In the genomic region with DNA sequence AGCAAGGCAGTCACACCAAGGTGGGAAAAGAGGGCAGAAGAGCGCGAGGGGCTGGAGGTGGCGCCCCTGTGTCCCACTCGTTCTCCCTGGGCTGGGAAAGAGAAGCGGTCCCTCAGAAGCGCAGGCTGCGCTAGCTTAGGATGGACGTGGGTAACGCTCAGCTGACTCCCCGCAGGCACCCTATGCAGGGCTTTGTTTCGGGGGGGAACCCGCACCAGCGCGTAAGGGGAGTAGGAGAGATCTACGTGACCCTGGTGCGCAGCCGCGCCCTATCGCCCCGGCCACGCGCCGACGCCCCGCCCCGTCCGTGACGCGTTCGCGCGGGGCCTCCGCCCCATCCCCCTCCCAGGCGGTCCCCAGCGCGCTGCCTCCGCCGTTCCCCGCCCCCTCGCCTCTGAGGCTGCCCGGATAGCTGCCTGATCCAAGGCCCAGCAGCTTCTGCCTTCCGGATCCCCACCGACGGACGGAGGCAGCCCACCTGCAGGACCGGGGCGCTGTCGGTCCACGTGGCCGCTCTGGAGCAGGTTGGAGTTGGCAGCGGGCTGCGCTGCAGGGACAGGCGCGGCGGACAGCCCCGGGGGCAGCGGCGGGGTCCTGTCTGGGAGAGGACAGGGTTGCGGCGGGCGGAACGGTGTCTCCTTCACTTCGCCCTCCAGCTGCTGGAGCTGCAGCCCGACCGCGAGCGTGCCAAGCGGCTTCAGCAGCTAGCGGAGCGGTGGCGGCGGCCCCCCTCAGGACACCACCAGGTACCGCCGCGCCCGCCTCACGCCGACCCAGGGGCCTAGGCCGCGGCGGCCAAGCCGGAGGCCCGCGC, we compare ENCODE assay signal across 8 cellular contexts. TPM values are rescaled to one million over a fixed set of nuclear protein-coding genes. Genes with fewer than 3 reads are reported as not detected.
DNase-seq lines count a peak whose midpoint lies in the region; ATAC-seq, FAIRE-seq and TF ChIP-seq lines count a peak whose summit lies in the region.

A gene with protein sequence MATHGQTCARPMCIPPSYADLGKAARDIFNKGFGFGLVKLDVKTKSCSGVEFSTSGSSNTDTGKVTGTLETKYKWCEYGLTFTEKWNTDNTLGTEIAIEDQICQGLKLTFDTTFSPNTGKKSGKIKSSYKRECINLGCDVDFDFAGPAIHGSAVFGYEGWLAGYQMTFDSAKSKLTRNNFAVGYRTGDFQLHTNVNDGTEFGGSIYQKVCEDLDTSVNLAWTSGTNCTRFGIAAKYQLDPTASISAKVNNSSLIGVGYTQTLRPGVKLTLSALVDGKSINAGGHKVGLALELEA (plus strand): TSS at position 604 of the 814 bp plus-strand sequence. CDS start 363 bp downstream, outside the sequence.

- no peaks in the 10 kb centered on the region for H3K9me3 Mint-ChIP-seq in activated T-helper 1 cell treated with anti-CD3 and anti-CD28 coated beads, Interleukin-12 subunit alpha, Interleukin-12 subunit beta, Interleukin-2, Interleukin-4 antibody, amounts not matched to agents 30 ng/mL and 10 ng/mL and 1 ng/mL, durations not matched to agents 14 hours and 24 hours and 36 hours
- no peaks in the 10 kb centered on the region for H3K9me3 Mint-ChIP-seq in natural killer cell

- peak within 1 kb of the TSS; percentile 92 for H3K4me3 Mint-ChIP-seq in activated T-helper 1 cell treated with anti-CD3 and anti-CD28 coated beads, Interleukin-12 subunit alpha, Interleukin-12 subunit beta, Interleukin-2, Interleukin-4 antibody, amounts not matched to agents 30 ng/mL and 10 ng/mL and 1 ng/mL, durations not matched to agents 14 hours and 24 hours and 36 hours
- H3K4me3 Mint-ChIP-seq in natural killer cell = peak within 1 kb of the TSS; percentile 100

- H3K9ac ChIP-seq in fibroblast of lung (ENCODE audit: insufficient read depth, low read length) = peak within 1 kb of the TSS; percentile 86

- peaks cover 11% of the 10 kb centered on the region for H3K4me1 ChIP-seq in fibroblast of lung (ENCODE audit: control insufficient read depth, extremely low read depth, insufficient read depth, low read length)

- H3K27ac ChIP-seq in fibroblast of lung (ENCODE audit: insufficient read depth, low read length) = peak within 1 kb of the TSS; percentile 98

- no peak for TF ChIP-seq CTCF in fibroblast of lung (conservative IDR thresholded peaks at IDR 0.05 in 1 of 2, IDR thresholded peaks at IDR 0.05 in 1 of 2; ENCODE audit: low read depth in 1 of 2, low read length in 2 of 2)
- no peak for TF ChIP-seq CTCF in natural killer cell (IDR thresholded peaks at IDR 0.05)

- H2AFZ ChIP-seq in fibroblast of lung (ENCODE audit: low read length) = no peak within 1 kb of the TSS

- DNase-seq in DMS53 treated with DMSO at 0.1 percent for 48 hours (lab: John Stamatoyannopoulos, UW; ENCODE audit: unreplicated experiment) (peak; percentile 87), RCC 7860 (ENCODE audit: low spot score) (peak; percentile 74), fibroblast of lung (ENCODE audit: low read depth in 2 of 2) (peak; percentile 76 to 87), natural killer cell (peak; percentile 98)
- DNase-seq in activated T-helper 1 cell treated with anti-CD3 and anti-CD28 coated beads, Interleukin-12 subunit alpha, Interleukin-12 subunit beta, Interleukin-2, Interleukin-4 antibody, amounts not matched to agents 30 ng/mL and 10 ng/mL and 1 ng/mL, durations not matched to agents 14 hours and 24 hours and 36 hours (ENCODE audit: low spot score) = peak; percentile 95
- peak; percentile 92 for DNase-seq in stimulated activated naive CD4-positive, alpha-beta T cell treated with Interleukin-2 at 50 U/mL for 16 hours (lab: John Stamatoyannopoulos, UW)

- intact Hi-C loops in activated T-helper 1 cell treated with anti-CD3 and anti-CD28 coated beads, Interleukin-12 subunit alpha, Interleukin-12 subunit beta, Interleukin-2, Interleukin-4 antibody, amounts not matched to agents 30 ng/mL and 10 ng/mL and 1 ng/mL, durations not matched to agents 14 hours and 24 hours and 36 hours (cut with micrococcal nuclease) = loop anchor here (1.0 kb wide), 8 partner anchors 20 to 1425 kb away; a partner anchor contains a TSS
- intact Hi-C loops in natural killer cell (cut with micrococcal nuclease) = loop anchor here (1.0 to 2.0 kb wide), 5 partner anchors 20 to 1034 kb away; a partner anchor contains a TSS

- H3K79me2 ChIP-seq in fibroblast of lung (ENCODE audit: control insufficient read depth, insufficient read depth, low read length) = peaks cover 39% of the 10 kb centered on the region

- H3K36me3 ChIP-seq in fibroblast of lung (ENCODE audit: control insufficient read depth, insufficient read depth, low read length) = peaks cover 6% of the 10 kb centered on the region

- peak within 1 kb of the TSS; percentile 100 for H3K27ac Mint-ChIP-seq in activated T-helper 1 cell treated with anti-CD3 and anti-CD28 coated beads, Interleukin-12 subunit alpha, Interleukin-12 subunit beta, Interleukin-2, Interleukin-4 antibody, amounts not matched to agents 30 ng/mL and 10 ng/mL and 1 ng/mL, durations not matched to agents 14 hours and 24 hours and 36 hours
- H3K27ac Mint-ChIP-seq in natural killer cell = peak within 1 kb of the TSS; percentile 95 to 99

- TF ChIP-seq RAD21 in Ishikawa (IDR thresholded peaks at IDR 0.05; ENCODE audit: low read depth) = no peak

- no peaks in the 10 kb centered on the region for H3K27me3 Mint-ChIP-seq in activated T-helper 1 cell treated with anti-CD3 and anti-CD28 coated beads, Interleukin-12 subunit alpha, Interleukin-12 subunit beta, Interleukin-2, Interleukin-4 antibody, amounts not matched to agents 30 ng/mL and 10 ng/mL and 1 ng/mL, durations not matched to agents 14 hours and 24 hours and 36 hours (ENCODE audit: insufficient read depth)
- H3K27me3 Mint-ChIP-seq in natural killer cell (ENCODE audit: low read depth in 2 of 2) = no peaks in the 10 kb centered on the region

- H3K4me1 Mint-ChIP-seq in activated T-helper 1 cell treated with anti-CD3 and anti-CD28 coated beads, Interleukin-12 subunit alpha, Interleukin-12 subunit beta, Interleukin-2, Interleukin-4 antibody, amounts not matched to agents 30 ng/mL and 10 ng/mL and 1 ng/mL, durations not matched to agents 14 hours and 24 hours and 36 hours (ENCODE audit: low read depth) = peaks cover 30% of the 10 kb centered on the region
- peaks cover 16 to 28% of the 10 kb centered on the region in 2 donors for H3K4me1 Mint-ChIP-seq in natural killer cell

- peak within 1 kb of the TSS; percentile 81 to 94 (median 88) for H3K4me3 ChIP-seq in fibroblast of lung (replicated peaks in 1 of 4; ENCODE audit: control extremely low read depth in 1 of 4, insufficient read depth in 1 of 4, low read depth in 3 of 4, low read length in 4 of 4)

- H3K9me3 ChIP-seq in fibroblast of lung (ENCODE audit: control insufficient read depth, insufficient read depth, low read depth, low read length) = no peaks in the 10 kb centered on the region

- TF ChIP-seq EP300 in Ishikawa (IDR thresholded peaks at IDR 0.05; ENCODE audit: borderline replicate concordance) = no peak

- peaks cover 25% of the 10 kb centered on the region for H3K36me3 Mint-ChIP-seq in activated T-helper 1 cell treated with anti-CD3 and anti-CD28 coated beads, Interleukin-12 subunit alpha, Interleukin-12 subunit beta, Interleukin-2, Interleukin-4 antibody, amounts not matched to agents 30 ng/mL and 10 ng/mL and 1 ng/mL, durations not matched to agents 14 hours and 24 hours and 36 hours (ENCODE audit: low read depth)
- H3K36me3 Mint-ChIP-seq in natural killer cell = no peaks in the 10 kb centered on the region

- no peak for FAIRE-seq in RCC 7860 (lab: Jason Lieb, UNC)

- H3K27me3 ChIP-seq in fibroblast of lung (ENCODE audit: control insufficient read depth, insufficient read depth, low read length) = no peaks in the 10 kb centered on the region

- H3K4me2 ChIP-seq in fibroblast of lung (ENCODE audit: extremely low read depth, insufficient read depth, low read length) = peak within 1 kb of the TSS; percentile 91

- ATAC-seq in GM21619 (IDR thresholded peaks at IDR 0.05; ENCODE audit: unreplicated experiment) (peak; percentile 84), natural killer cell (peak; percentile 89 to 96 (median 90))

- no peaks in the 10 kb centered on the region for H4K20me1 ChIP-seq in fibroblast of lung (ENCODE audit: control insufficient read depth, extremely low read depth, insufficient read depth, low read length)

TF ChIP-seq in Ishikawa, 13 proteins besides CTCF, POLR2A, EP300 and RAD21 (continues in another document):
- TF ChIP-seq, protein P1, sequence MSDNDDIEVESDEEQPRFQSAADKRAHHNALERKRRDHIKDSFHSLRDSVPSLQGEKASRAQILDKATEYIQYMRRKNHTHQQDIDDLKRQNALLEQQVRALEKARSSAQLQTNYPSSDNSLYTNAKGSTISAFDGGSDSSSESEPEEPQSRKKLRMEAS (IDR thresholded peaks at IDR 0.05) = peak; percentile 89
- no peak for TF ChIP-seq YY1 (IDR thresholded peaks at IDR 0.05; ENCODE audit: low read depth)
- TF ChIP-seq, protein P2, sequence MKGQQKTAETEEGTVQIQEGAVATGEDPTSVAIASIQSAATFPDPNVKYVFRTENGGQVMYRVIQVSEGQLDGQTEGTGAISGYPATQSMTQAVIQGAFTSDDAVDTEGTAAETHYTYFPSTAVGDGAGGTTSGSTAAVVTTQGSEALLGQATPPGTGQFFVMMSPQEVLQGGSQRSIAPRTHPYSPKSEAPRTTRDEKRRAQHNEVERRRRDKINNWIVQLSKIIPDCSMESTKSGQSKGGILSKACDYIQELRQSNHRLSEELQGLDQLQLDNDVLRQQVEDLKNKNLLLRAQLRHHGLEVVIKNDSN (IDR thresholded peaks at IDR 0.05) = peak; percentile 63
- no peak for TF ChIP-seq TEAD4 (IDR thresholded peaks at IDR 0.05)
- TF ChIP-seq TAF1 (IDR thresholded peaks at IDR 0.05; ENCODE audit: low read depth) = peak; percentile 87
- peak; percentile 53; the same call in 1 of the 2 replicates for TF ChIP-seq ZBTB7A (IDR thresholded peaks at IDR 0.05; ENCODE audit: low read depth)
- peak; percentile 41; the same call in 1 of the 2 replicates for TF ChIP-seq CEBPB (IDR thresholded peaks at IDR 0.05)
- no peak; the same call in 1 of the 2 replicates for TF ChIP-seq FOXM1 (IDR thresholded peaks at IDR 0.05; ENCODE audit: borderline replicate concordance, low read depth)
- TF ChIP-seq NFIC (IDR thresholded peaks at IDR 0.05) = peak; percentile 56
- TF ChIP-seq CREB1 (IDR thresholded peaks at IDR 0.05; ENCODE audit: low read depth) = no peak
- no peak; the same call in 1 of the 2 replicates for TF ChIP-seq EGR1 (IDR thresholded peaks at IDR 0.05)
- peak; percentile 53; the same call in 1 of the 2 replicates for TF ChIP-seq TCF12 (IDR thresholded peaks at IDR 0.05; ENCODE audit: low read depth)

RNA-seq across cellular contexts. Expression of the gene that starts here (rescaled TPM):
- total RNA-seq in activated T-helper 1 cell treated with anti-CD3 and anti-CD28 coated beads, Interleukin-12 subunit alpha, Interleukin-12 subunit beta, Interleukin-2, Interleukin-4 antibody, amounts not matched to agents 30 ng/mL and 10 ng/mL and 1 ng/mL, durations not matched to agents 14 hours and 24 hours and 36 hours = 220 and 224 TPM in 2 replicates
- total RNA-seq in fibroblast of lung (145 and 151 TPM in 2 replicates), natural killer cell (100 to 1,000 TPM; 110 to 124 (median 117) TPM)
- polyA plus RNA-seq in fibroblast of lung = 208 and 225 TPM in 2 replicates
- 217 and 249 TPM in 2 replicates for polyA plus RNA-seq in fibroblast of lung (2012)
- polyA minus RNA-seq in fibroblast of lung (ENCODE audit: low replicate concordance) = 38.6 and 41.2 TPM in 2 replicates

Comparison
In these comparisons a context has a peak if more than half of its experiments do, and no peak if none do; other contexts are left out.
1. Peak in every context shown above with its lines: DNase-seq, ATAC-seq, H3K4me3 ChIP-seq and H3K27ac ChIP-seq.